14 cellular contexts compared by ENCODE assay signal in the genomic region with DNA sequence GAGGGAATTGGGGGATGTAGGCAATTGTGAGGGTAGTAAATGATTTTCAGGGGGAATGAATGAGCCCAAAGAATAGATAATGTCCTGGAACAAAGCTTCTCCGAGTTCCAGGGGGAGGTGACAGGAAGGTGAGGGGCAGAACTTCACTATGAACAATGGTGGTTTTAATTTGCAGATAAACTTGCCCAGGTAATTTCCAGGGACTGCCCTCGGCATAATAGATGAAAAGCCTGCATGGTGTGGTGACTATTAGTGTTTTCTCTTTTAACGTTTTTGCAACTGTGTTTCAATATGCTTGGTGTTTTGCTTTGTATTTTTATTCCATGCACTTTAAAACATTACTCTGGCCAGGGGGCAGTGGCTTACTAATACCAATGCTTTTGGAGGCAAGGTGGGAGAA.
DNase-seq lines count a peak whose midpoint lies in the region; ATAC-seq, FAIRE-seq and TF ChIP-seq lines count a peak whose summit lies in the region.
"Had no signal": no experiment of that assay in that cellular context is flagged by ENCODE, and none has a peak within 500 bp of the region (broad histone marks: within the 10 kb centered on the region; RNA-seq: fewer than 3 reads in every experiment).

No MANE protein-coding gene starts in this region.

- SMC1A ChIA-PET in GM12878 (lab: Charles Lee; ENCODE audit: uncharacterized antibody, unreplicated experiment) = interaction anchor here (0.8 to 3.5 kb wide), 10 partner anchors 9 to 282 kb away, joined by 3 to 18 read pairs (median 4); no protein-coding TSS in a partner anchor

- ATAC-seq in DND-41 (ENCODE audit: insufficient read depth, low read depth) (no peak), GM12878 (peak; percentile 85), HG03039 (IDR thresholded peaks at IDR 0.05; ENCODE audit: unreplicated experiment) (no peak), HG02763 (IDR thresholded peaks at IDR 0.05; ENCODE audit: unreplicated experiment) (no peak)
- ATAC-seq: PC-3 had no signal

- TF ChIP-seq EP300 in GM12878 (IDR thresholded peaks at IDR 0.05; ENCODE audit: borderline replicate concordance in 1 of 2, control insufficient read depth in 1 of 2, low read depth in 2 of 2, low read length in 2 of 2) = 0 out of 4 replicates have a peak, but pooled peaks of 1 of the 2 experiments have one; percentile 8

- H3K27me3 ChIP-seq in DND-41 (ENCODE audit: insufficient read depth, low read length, poor library complexity) = no peaks in the 10 kb centered on the region
- H3K27me3 ChIP-seq in GM12878 (replicated peaks in 1 of 2; ENCODE audit: control insufficient read depth in 2 of 2, insufficient read depth in 2 of 2, low read length in 1 of 2) = no peaks in the 10 kb centered on the region
- H3K27me3 ChIP-seq: BE2C, SJSA1 had no signal

- no peak overlapping the region for H3K4me3 ChIP-seq in DND-41 (ENCODE audit: low read depth in 1 of 2, low read length in 2 of 2)
- no peak overlapping the region for H3K4me3 ChIP-seq in GM12878
- H3K4me3 ChIP-seq: SJSA1 had no signal

- no peaks in the 10 kb centered on the region for H3K9me3 ChIP-seq in DND-41 (ENCODE audit: insufficient read depth, low read length, severe bottlenecking)
- peaks cover 11% of the 10 kb centered on the region for H3K9me3 ChIP-seq in KOPT-K1 (ENCODE audit: insufficient read depth, low read length, poor library complexity, severe bottlenecking)
- H3K9me3 ChIP-seq in GM12878 (replicated peaks; ENCODE audit: control insufficient read depth, insufficient read depth, low read length) = peaks cover 14% of the 10 kb centered on the region; the same call in 2 of the 3 replicates
- H3K9me3 ChIP-seq: BE2C, SJSA1 had no signal

- CTCF ChIA-PET in GM12878 (lab: Yijun Ruan, JAX) = interaction anchor here (1.1 kb wide), 1 partner anchor 52 kb away, joined by 3 read pairs; no protein-coding TSS in a partner anchor

- H4K20me1 ChIP-seq in DND-41 (ENCODE audit: insufficient read depth, low read length) (no peaks in the 10 kb centered on the region), GM12878 (ENCODE audit: control insufficient read depth, insufficient read depth) (no peaks in the 10 kb centered on the region)

- H3K4me2 ChIP-seq in DND-41 (ENCODE audit: insufficient read depth, low read length) = no peak overlapping the region
- peak overlapping the region; percentile 67 for H3K4me2 ChIP-seq in GM12878 (ENCODE audit: control insufficient read depth, insufficient read depth)

- TF ChIP-seq CTCF in DND-41 (IDR thresholded peaks at IDR 0.05; ENCODE audit: borderline replicate concordance, extremely low read depth, low read length, poor library complexity, severe bottlenecking) (no peak), GM13976 (IDR thresholded peaks at IDR 0.05; ENCODE audit: borderline replicate concordance, control extremely low read depth, extremely low read depth, insufficient read depth, missing control alignments) (no peak), GM12878 (IDR thresholded peaks at IDR 0.05 in 2 of 3, conservative IDR thresholded peaks at IDR 0.05 in 1 of 3; ENCODE audit: control insufficient read depth in 2 of 3, extremely low read depth in 1 of 3, insufficient read depth in 1 of 3, low read depth in 3 of 3, low read length in 3 of 3) (no peak)

- no peak for TF ChIP-seq POLR2A in GM12878 (IDR thresholded peaks at IDR 0.05; ENCODE audit: low read depth, low read length)

- intact Hi-C loops in GM12878 (cut with micrococcal nuclease; ENCODE audit: unreplicated experiment) = loop anchor here (5.0 kb wide), 1 partner anchor 285 kb away; the partner anchor contains the start of gene SIPA1L1

- no peak for TF ChIP-seq RAD21 in GM12878 (IDR thresholded peaks at IDR 0.05; ENCODE audit: insufficient read depth, low read depth, low read length)

- H2AFZ ChIP-seq in DND-41 (ENCODE audit: low read depth, low read length) (no peak overlapping the region), GM12878 (ENCODE audit: control insufficient read depth, low read depth, low read length) (peak overlapping the region; percentile 24)

- in situ Hi-C loops in GM13976 (cut with MboI; ENCODE audit: low sequenced_read_pairs, unreplicated experiment) = no loop called here
- in situ Hi-C loops in GM12878 (cut with MboI) = no loop called here

- H3K79me2 ChIP-seq in DND-41 (ENCODE audit: insufficient read depth, low read length) (peaks cover 60% of the 10 kb centered on the region), GM12878 (ENCODE audit: control insufficient read depth, insufficient read depth, low read length) (peaks cover 54% of the 10 kb centered on the region)

- no peaks in the 10 kb centered on the region for H3K36me3 ChIP-seq in DND-41 (ENCODE audit: insufficient read depth, low read length)
- no peaks in the 10 kb centered on the region for H3K36me3 ChIP-seq in KOPT-K1 (ENCODE audit: insufficient read depth, low read length)
- no peaks in the 10 kb centered on the region for H3K36me3 ChIP-seq in GM12878 (ENCODE audit: control insufficient read depth in 2 of 2, insufficient read depth in 2 of 2, low read length in 1 of 2)
- H3K36me3 ChIP-seq: BE2C, SJSA1 had no signal

- 27% methylated on average over 3 of the region's 3 CpGs for WGBS in GM12878 (ENCODE audit: insufficient coverage, insufficient replicate concordance, low lambda C conversion rate, missing lambda C conversion rate)

- peak; percentile 66 for FAIRE-seq in GM12878 (lab: Jason Lieb, UNC)

- DNase-seq in DND-41 = no peak
- DNase-seq in GM13976 (ENCODE audit: low spot score) = peak; percentile 26
- no peak for DNase-seq in GM12878 (ENCODE audit: low read depth, low spot score)
- no peak for DNase-seq in NCI-H1436 (lab: John Stamatoyannopoulos, UW)
- DNase-seq: BE2C; CD8-positive, alpha-beta memory T cell; GOT3; NCI-H2227 treated with DMSO at 0.1 percent for 48 hours; NCI-H524 treated with DMSO at 0.1 percent for 48 hours; PC-3 had no signal

- POLR2A ChIA-PET in GM12878 (lab: Charles Lee) = interaction anchor here (0.8 to 1.6 kb wide), 5 partner anchors 10 to 177 kb away, joined by 3 to 6 read pairs (median 4); no protein-coding TSS in a partner anchor

- peak overlapping the region; percentile 89 for H3K27ac ChIP-seq in DND-41 (ENCODE audit: low read length)
- H3K27ac ChIP-seq in KOPT-K1 (ENCODE audit: low read depth, low read length, poor library complexity, severe bottlenecking) = peak overlapping the region; percentile 82
- H3K27ac ChIP-seq in GM12878 (ENCODE audit: control insufficient read depth, insufficient read depth) = peak overlapping the region; percentile 77
- H3K27ac ChIP-seq: SJSA1 had no signal

- H3K4me1 ChIP-seq in DND-41 (ENCODE audit: insufficient read depth, low read length) (peaks cover 46% of the 10 kb centered on the region), GM12878 (ENCODE audit: control insufficient read depth, insufficient read depth, low read length) (peaks cover 23% of the 10 kb centered on the region)
- H3K4me1 ChIP-seq: SJSA1 had no signal

- BruUV-seq in GM12878 (replicated peaks; lab: Mats Ljungman, UMichigan) = no TSS peak

- RAD21 ChIA-PET in GM12878 (lab: Charles Lee; ENCODE audit: unreplicated experiment) = interaction anchor here (0.9 to 3.1 kb wide), 4 partner anchors 8 to 467 kb away, joined by 3 to 10 read pairs (median 4); no protein-coding TSS in a partner anchor

- peak overlapping the region; percentile 41; the same call in 1 of the 2 replicates for H3K9ac ChIP-seq in DND-41 (ENCODE audit: low read depth, low read length)
- peak overlapping the region; percentile 29; the same call in 1 of the 2 replicates for H3K9ac ChIP-seq in GM12878 (ENCODE audit: control insufficient read depth, insufficient read depth, low read length)

TF ChIP-seq in GM12878, 131 proteins besides CTCF, POLR2A, EP300 and RAD21 (continues in another document):
- TF ChIP-seq, protein P1, sequence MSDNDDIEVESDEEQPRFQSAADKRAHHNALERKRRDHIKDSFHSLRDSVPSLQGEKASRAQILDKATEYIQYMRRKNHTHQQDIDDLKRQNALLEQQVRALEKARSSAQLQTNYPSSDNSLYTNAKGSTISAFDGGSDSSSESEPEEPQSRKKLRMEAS (IDR thresholded peaks at IDR 0.05; ENCODE audit: low read depth, low read length) = no peak
- TF ChIP-seq MTA3 (IDR thresholded peaks at IDR 0.05; ENCODE audit: borderline replicate concordance, low read length) (no peak), CEBPB (IDR thresholded peaks at IDR 0.05; ENCODE audit: borderline replicate concordance in 1 of 2, low read depth in 2 of 2, low read length in 2 of 2) (peak in 1 of 2 experiments; percentile 48; a peak in 1 of 4 replicates), NR2F1 (conservative IDR thresholded peaks at IDR 0.05) (no peak), RUNX3 (IDR thresholded peaks at IDR 0.05; ENCODE audit: low read length) (peak; percentile 67; the same call in 1 of the 2 replicates), YY1 (IDR thresholded peaks at IDR 0.05; ENCODE audit: low read depth, low read length) (peak; percentile 45; the same call in 1 of the 2 replicates), ZSCAN29 (IDR thresholded peaks at IDR 0.05) (no peak), TARDBP (IDR thresholded peaks at IDR 0.05; ENCODE audit: borderline replicate concordance) (no peak), NR2C2 (IDR thresholded peaks at IDR 0.05; ENCODE audit: borderline replicate concordance, control insufficient read depth, insufficient read length, low read depth) (no peak), MEF2B (IDR thresholded peaks at IDR 0.05; ENCODE audit: partially characterized antibody, poor library complexity, severe bottlenecking) (no peak), HDGF (IDR thresholded peaks at IDR 0.05) (no peak), NFIC (IDR thresholded peaks at IDR 0.05; ENCODE audit: low read depth, low read length) (no peak; the same call in 1 of the 2 replicates), RFX5 (IDR thresholded peaks at IDR 0.05; ENCODE audit: low read depth, low read length) (no peak), CHD2 (IDR thresholded peaks at IDR 0.05; ENCODE audit: borderline replicate concordance, low read depth, low read length) (no peak)
